In genomic region chr6:144373195-144373594, GRCh38 we compare ENCODE assay signal across 23 cellular contexts.
A peak's percentile ranks its signal among the peaks of the same experiment; 100 is the strongest.
DNase-seq lines count a peak whose midpoint lies in the region; TF ChIP-seq lines count a peak whose summit lies in the region.
"Had no signal": no experiment of that assay in that cellular context is flagged by ENCODE, and none has a peak within 500 bp of the region (broad histone marks: within the 10 kb centered on the region; RNA-seq: fewer than 3 reads in every experiment).

No MANE protein-coding gene starts in this region.

- H4K20me1 ChIP-seq in mammary epithelial cell (ENCODE audit: insufficient read depth, low read length): no peaks in the 10 kb centered on the region

- H3K9me3 ChIP-seq in mammary epithelial cell (replicated peaks; ENCODE audit: insufficient read depth, low read length): peaks cover 2% of the 10 kb centered on the region
- H3K9me3 ChIP-seq: HAP-1, MG63 had no signal

- CTCF ChIA-PET in mammary epithelial cell (lab: Charles Lee; ENCODE audit: low non-redundant PET): no interaction called here
- CTCF ChIA-PET in MCF 10A (lab: Yijun Ruan, JAX): no interaction called here
- CTCF ChIA-PET in RWPE1 (lab: Yijun Ruan, JAX): no interaction called here

- H3K36me3 ChIP-seq in mammary epithelial cell (ENCODE audit: insufficient read depth, low read length): peaks cover 2% of the 10 kb centered on the region
- H3K36me3 ChIP-seq: HAP-1, MG63 had no signal

- no peak overlapping the region for H3K4me3 ChIP-seq in mammary epithelial cell (replicated peaks in 1 of 3; ENCODE audit: insufficient read depth in 1 of 3, low read depth in 2 of 3, low read length in 3 of 3)
- H3K4me3 ChIP-seq: BLaER1, HAP-1, MG63 had no signal

- H2AFZ ChIP-seq in mammary epithelial cell (ENCODE audit: low read depth, low read length): no peak overlapping the region

- H3K4me2 ChIP-seq in mammary epithelial cell (ENCODE audit: insufficient read depth, low read depth, low read length): peak overlapping the region; percentile 8
- H3K4me2 ChIP-seq: BLaER1 had no signal

- WGBS in mammary epithelial cell (ENCODE audit: low coverage, missing lambda C conversion rate): 53% methylated on average over 3 of the region's 3 CpGs

- H3K27ac ChIP-seq in mammary epithelial cell (ENCODE audit: insufficient read depth, low read depth, low read length) (no peak overlapping the region), RWPE1 (no peak overlapping the region), epithelial cell of prostate (peak overlapping the region; percentile 56)
- H3K27ac ChIP-seq: BLaER1 had no signal

- POLR2A ChIA-PET in MCF 10A (lab: Yijun Ruan, JAX) (interaction anchor here (1.6 kb wide), 1 partner anchor 28 kb away, joined by 3 read pairs; no protein-coding TSS in a partner anchor), RWPE1 (lab: Yijun Ruan, JAX; ENCODE audit: low non-redundant PET) (no interaction called here)

- DNase-seq in mammary epithelial cell: peak; percentile 65
- DNase-seq in MCF 10A (ENCODE audit: unreplicated experiment): no peak
- peak; percentile 12 for DNase-seq in RWPE1 (ENCODE audit: low spot score)
- DNase-seq in epithelial cell of prostate (ENCODE audit: low read depth, low spot score): peak; percentile 27
- DNase-seq in osteocyte (ENCODE audit: extremely low spot score, unreplicated experiment): no peak
- no peak for DNase-seq in SHP77 (lab: John Stamatoyannopoulos, UW)
- no peak for DNase-seq in OCI-M2 (lab: John Stamatoyannopoulos, UW; ENCODE audit: unreplicated experiment)
- no peak for DNase-seq in stimulated activated naive CD4-positive, alpha-beta T cell (lab: John Stamatoyannopoulos, UW)
- DNase-seq: CD4-positive, CD25-positive, alpha-beta regulatory T cell; GOT3; HFFc6; KBM-7; MG63; NCI-H1417; NCI-H1694; NCI-H2029 treated with DMSO at 0.1 percent for 48 hours; NCI-H2171; NCI-H226; NCI-H510A; NCI-H69; Right ventricle myocardium superior had no signal

- H3K4me1 Mint-ChIP-seq in MCF 10A (ENCODE audit: insufficient read depth, unreplicated experiment) (peaks cover 15% of the 10 kb centered on the region), osteocyte (ENCODE audit: unreplicated experiment) (peaks cover 28% of the 10 kb centered on the region)

- H3K27me3 ChIP-seq in mammary epithelial cell (ENCODE audit: insufficient read depth, low read length): no peaks in the 10 kb centered on the region
- H3K27me3 ChIP-seq: BLaER1, MG63 had no signal

- intact Hi-C loops in mammary epithelial cell (cut with micrococcal nuclease) (no loop called here), MCF 10A (cut with micrococcal nuclease) (no loop called here)

- in situ Hi-C loops in mammary epithelial cell (cut with MboI; ENCODE audit: low sequenced_read_pairs in 2 of 2): no loop called here

- no peak overlapping the region for H3K27ac Mint-ChIP-seq in MCF 10A (ENCODE audit: low read depth, unreplicated experiment)
- H3K27ac Mint-ChIP-seq in osteocyte (ENCODE audit: unreplicated experiment): peak overlapping the region; percentile 13
- H3K27ac Mint-ChIP-seq: CD4-positive, CD25-positive, alpha-beta regulatory T cell; HFFc6 had no signal

- H3K4me3 Mint-ChIP-seq in MCF 10A (ENCODE audit: unreplicated experiment) (no peak overlapping the region), osteocyte (ENCODE audit: unreplicated experiment) (no peak overlapping the region)
- H3K4me3 Mint-ChIP-seq: CD4-positive, CD25-positive, alpha-beta regulatory T cell; HFFc6 had no signal

- peaks cover 6% of the 10 kb centered on the region for H3K36me3 Mint-ChIP-seq in MCF 10A (ENCODE audit: insufficient read depth, unreplicated experiment)
- H3K36me3 Mint-ChIP-seq in osteocyte (ENCODE audit: unreplicated experiment): peaks cover 5% of the 10 kb centered on the region

- H3K27me3 Mint-ChIP-seq in MCF 10A (ENCODE audit: insufficient read depth, unreplicated experiment): no peaks in the 10 kb centered on the region
- no peaks in the 10 kb centered on the region for H3K27me3 Mint-ChIP-seq in osteocyte (ENCODE audit: unreplicated experiment)
- H3K27me3 Mint-ChIP-seq: CD4-positive, CD25-positive, alpha-beta regulatory T cell had no signal

- no TSS peak for BruUV-seq in mammary epithelial cell (replicated peaks; lab: Mats Ljungman, UMichigan)
- no TSS peak for BruUV-seq in MCF 10A (replicated peaks; lab: Mats Ljungman, UMichigan)

- no peak overlapping the region for H3K9ac ChIP-seq in mammary epithelial cell (ENCODE audit: insufficient read depth, low read length)
- H3K9ac ChIP-seq: BLaER1 had no signal

- peaks cover 19% of the 10 kb centered on the region for H3K79me2 ChIP-seq in mammary epithelial cell (ENCODE audit: insufficient read depth, low read length)

- H3K4me1 ChIP-seq in mammary epithelial cell (ENCODE audit: insufficient read depth, low read length): peaks cover 19% of the 10 kb centered on the region
- H3K4me1 ChIP-seq: BLaER1, HAP-1 had no signal

- no peaks in the 10 kb centered on the region for H3K9me3 Mint-ChIP-seq in MCF 10A (ENCODE audit: unreplicated experiment)
- no peaks in the 10 kb centered on the region for H3K9me3 Mint-ChIP-seq in osteocyte (ENCODE audit: unreplicated experiment)
- H3K9me3 Mint-ChIP-seq: HFFc6 had no signal

- dilution Hi-C loops in mammary epithelial cell (cut with HindIII; ENCODE audit: low sequenced_read_pairs): no loop called here

- no peak for TF ChIP-seq CTCF in mammary epithelial cell (conservative IDR thresholded peaks at IDR 0.05 in 1 of 2, IDR thresholded peaks at IDR 0.05 in 1 of 2; ENCODE audit: extremely low read depth in 1 of 2, insufficient read depth in 1 of 2, low read depth in 1 of 2, low read length in 2 of 2)
- no peak for TF ChIP-seq CTCF in MCF 10A (IDR thresholded peaks at IDR 0.05; ENCODE audit: unreplicated experiment)
- TF ChIP-seq CTCF in RWPE1 (conservative IDR thresholded peaks at IDR 0.05; ENCODE audit: low read depth): no peak
- TF ChIP-seq CTCF in osteocyte (IDR thresholded peaks at IDR 0.05): no peak

Comparison
In these comparisons a context has a peak if more than half of its experiments do, and no peak if none do; other contexts are left out.
1. DNase-seq: peak in mammary epithelial cell (single experiment), RWPE1 (single experiment) and epithelial cell of prostate (single experiment); none in MCF 10A (single experiment), osteocyte (single experiment), SHP77 (0 of 2), OCI-M2 (single experiment) and stimulated activated naive CD4-positive, alpha-beta T cell (0 of 6).